ENCODE assay signal across 8 cellular contexts in the genomic region with DNA sequence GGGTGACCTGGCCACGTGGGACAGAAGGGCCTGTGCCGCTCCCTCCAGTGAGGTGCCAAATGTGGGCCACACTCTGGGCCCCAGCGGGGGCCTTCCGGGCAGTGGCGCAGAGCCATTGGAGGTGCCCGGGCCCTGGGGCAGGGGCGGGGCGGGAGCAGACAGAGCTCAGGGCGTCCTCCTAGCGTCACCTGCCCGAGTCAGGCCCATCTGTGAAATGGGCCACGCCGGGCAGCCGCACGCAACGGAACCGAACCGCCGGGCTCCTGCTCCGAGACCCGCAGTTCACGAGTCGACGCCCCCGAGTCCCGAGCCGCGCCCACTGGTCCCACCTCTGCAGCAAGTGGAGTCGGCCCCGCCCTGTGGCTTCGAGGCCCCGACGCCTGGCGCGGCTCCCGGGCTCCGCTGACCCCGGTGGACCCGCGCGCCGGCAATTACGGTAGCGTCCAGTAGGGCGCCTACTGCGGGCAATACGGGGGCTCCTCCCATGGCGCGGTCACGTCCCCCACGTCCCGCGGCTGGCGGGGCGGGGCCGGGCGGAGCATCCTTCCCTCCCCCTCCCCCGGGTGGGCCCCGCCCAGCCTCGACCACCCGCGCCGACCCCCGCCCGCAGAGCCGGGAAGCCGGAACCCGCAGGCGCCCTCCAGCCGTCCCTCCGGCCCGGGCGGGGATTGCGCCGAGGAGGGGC. TPM values are rescaled to one million over a fixed set of nuclear protein-coding genes. Genes with fewer than 3 reads are reported as not detected.
DNase-seq lines count a peak whose midpoint lies in the region; ATAC-seq and TF ChIP-seq lines count a peak whose summit lies in the region.

No MANE protein-coding gene starts in this region.

- H3K4me3 Mint-ChIP-seq in Caco-2 (ENCODE audit: unreplicated experiment) (no peak overlapping the region), type B pancreatic cell (no peak overlapping the region)
- H3K4me3 Mint-ChIP-seq in activated T-helper 1 cell treated with anti-CD3 and anti-CD28 coated beads, Interleukin-12 subunit alpha, Interleukin-12 subunit beta, Interleukin-2, Interleukin-4 antibody, amounts not matched to agents 30 ng/mL and 10 ng/mL and 1 ng/mL, durations not matched to agents 14 hours and 24 hours and 36 hours: peak overlapping the region; percentile 94

- no TSS peak for BruUV-seq in Caco-2 (replicated peaks; lab: Mats Ljungman, UMichigan)

- peaks cover 46% of the 10 kb centered on the region for H3K4me1 ChIP-seq in Caco-2

- peak in 1 of 2 experiments; percentile 14 for TF ChIP-seq CTCF in Caco-2 (IDR thresholded peaks at IDR 0.05; ENCODE audit: insufficient read depth in 1 of 2, low read depth in 1 of 2, low read length in 1 of 2, severe bottlenecking in 1 of 2, unreplicated experiment in 1 of 2)
- no peak for TF ChIP-seq CTCF in NB4 (IDR thresholded peaks at IDR 0.05; ENCODE audit: low read depth, low read length)
- no peak for TF ChIP-seq CTCF in fibroblast of mammary gland (conservative IDR thresholded peaks at IDR 0.05; ENCODE audit: control insufficient read depth, insufficient read depth, low read depth, low read length)
- TF ChIP-seq CTCF in type B pancreatic cell (conservative IDR thresholded peaks at IDR 0.05): peak; percentile 73

- H3K4me3 ChIP-seq in Caco-2 (ENCODE audit: low read depth, low read length): peak overlapping the region; percentile 59
- peak overlapping the region; percentile 88 for H3K4me3 ChIP-seq in NB4 (ENCODE audit: low read depth, low read length)
- peak overlapping the region; percentile 85 for H3K4me3 ChIP-seq in fibroblast of mammary gland (ENCODE audit: control insufficient read depth, low read depth, low read length)

- H3K9me3 ChIP-seq in Caco-2: no peaks in the 10 kb centered on the region

- peak; percentile 31 for ATAC-seq in GM21737 (IDR thresholded peaks at IDR 0.05; ENCODE audit: unreplicated experiment)

- POLR2A ChIA-PET in Caco-2 (lab: Charles Lee): no interaction called here

- H3K27me3 Mint-ChIP-seq in Caco-2 (ENCODE audit: insufficient read depth, unreplicated experiment) (no peaks in the 10 kb centered on the region), type B pancreatic cell (peaks cover 9% of the 10 kb centered on the region)
- H3K27me3 Mint-ChIP-seq in activated T-helper 1 cell treated with anti-CD3 and anti-CD28 coated beads, Interleukin-12 subunit alpha, Interleukin-12 subunit beta, Interleukin-2, Interleukin-4 antibody, amounts not matched to agents 30 ng/mL and 10 ng/mL and 1 ng/mL, durations not matched to agents 14 hours and 24 hours and 36 hours (ENCODE audit: insufficient read depth): no peaks in the 10 kb centered on the region

- H3K4me1 Mint-ChIP-seq in Caco-2 (ENCODE audit: low read depth, unreplicated experiment): no peaks in the 10 kb centered on the region
- H3K4me1 Mint-ChIP-seq in activated T-helper 1 cell treated with anti-CD3 and anti-CD28 coated beads, Interleukin-12 subunit alpha, Interleukin-12 subunit beta, Interleukin-2, Interleukin-4 antibody, amounts not matched to agents 30 ng/mL and 10 ng/mL and 1 ng/mL, durations not matched to agents 14 hours and 24 hours and 36 hours (ENCODE audit: low read depth): peaks cover 6% of the 10 kb centered on the region
- H3K4me1 Mint-ChIP-seq in type B pancreatic cell (ENCODE audit: unreplicated experiment): peaks cover 6% of the 10 kb centered on the region

- DNase-seq in Caco-2: peak in 1 of 2 experiments; percentile 41
- DNase-seq in NB4 (ENCODE audit: low read depth): peak; percentile 89
- peak; percentile 64 for DNase-seq in activated T-helper 1 cell treated with anti-CD3 and anti-CD28 coated beads, Interleukin-12 subunit alpha, Interleukin-12 subunit beta, Interleukin-2, Interleukin-4 antibody, amounts not matched to agents 30 ng/mL and 10 ng/mL and 1 ng/mL, durations not matched to agents 14 hours and 24 hours and 36 hours (ENCODE audit: low spot score)
- peak; percentile 84 for DNase-seq in fibroblast of mammary gland (ENCODE audit: low read depth)
- peak; percentile 88 for DNase-seq in myocyte (ENCODE audit: low read depth)
- DNase-seq in type B pancreatic cell (ENCODE audit: extremely low spot score, unreplicated experiment): no peak
- DNase-seq in NK-92 treated with Interleukin-12 subunit alpha and Interleukin-12 subunit beta, amount 100 ng/mL, for 24 hours (lab: John Stamatoyannopoulos, UW): no peak

- no peak for TF ChIP-seq POLR2A in NB4 (IDR thresholded peaks at IDR 0.05; ENCODE audit: extremely low read depth, insufficient read length)

- H3K36me3 ChIP-seq in Caco-2 (ENCODE audit: control insufficient read depth, insufficient read depth, low read length): no peaks in the 10 kb centered on the region

- H3K9me3 Mint-ChIP-seq in Caco-2 (ENCODE audit: unreplicated experiment) (no peaks in the 10 kb centered on the region), type B pancreatic cell (no peaks in the 10 kb centered on the region)
- H3K9me3 Mint-ChIP-seq in activated T-helper 1 cell treated with anti-CD3 and anti-CD28 coated beads, Interleukin-12 subunit alpha, Interleukin-12 subunit beta, Interleukin-2, Interleukin-4 antibody, amounts not matched to agents 30 ng/mL and 10 ng/mL and 1 ng/mL, durations not matched to agents 14 hours and 24 hours and 36 hours: no peaks in the 10 kb centered on the region

- intact Hi-C loops in Caco-2 (cut with micrococcal nuclease; ENCODE audit: unreplicated experiment): no loop called here
- intact Hi-C loops in activated T-helper 1 cell treated with anti-CD3 and anti-CD28 coated beads, Interleukin-12 subunit alpha, Interleukin-12 subunit beta, Interleukin-2, Interleukin-4 antibody, amounts not matched to agents 30 ng/mL and 10 ng/mL and 1 ng/mL, durations not matched to agents 14 hours and 24 hours and 36 hours (cut with micrococcal nuclease): no loop called here

- H3K27ac Mint-ChIP-seq in Caco-2 (ENCODE audit: unreplicated experiment): no peak overlapping the region
- no peak overlapping the region for H3K27ac Mint-ChIP-seq in activated T-helper 1 cell treated with anti-CD3 and anti-CD28 coated beads, Interleukin-12 subunit alpha, Interleukin-12 subunit beta, Interleukin-2, Interleukin-4 antibody, amounts not matched to agents 30 ng/mL and 10 ng/mL and 1 ng/mL, durations not matched to agents 14 hours and 24 hours and 36 hours
- no peak overlapping the region for H3K27ac Mint-ChIP-seq in type B pancreatic cell

- H3K36me3 Mint-ChIP-seq in Caco-2 (ENCODE audit: insufficient read depth, unreplicated experiment): peaks cover 17% of the 10 kb centered on the region
- H3K36me3 Mint-ChIP-seq in activated T-helper 1 cell treated with anti-CD3 and anti-CD28 coated beads, Interleukin-12 subunit alpha, Interleukin-12 subunit beta, Interleukin-2, Interleukin-4 antibody, amounts not matched to agents 30 ng/mL and 10 ng/mL and 1 ng/mL, durations not matched to agents 14 hours and 24 hours and 36 hours (ENCODE audit: low read depth): peaks cover 2% of the 10 kb centered on the region
- H3K36me3 Mint-ChIP-seq in type B pancreatic cell: no peaks in the 10 kb centered on the region

- CTCF ChIA-PET in Caco-2 (lab: Charles Lee): no interaction called here

- H3K27me3 ChIP-seq in Caco-2 (replicated peaks; ENCODE audit: control insufficient read depth, insufficient read depth, low read length): no peaks in the 10 kb centered on the region

RNA-seq across cellular contexts. Expression of a gene that starts 1.9 kb away (rescaled TPM):
- total RNA-seq in Caco-2 (2022) (13.1 and 13.7 TPM in 2 replicates), myocyte (94.9 and 164 TPM in 2 replicates), type B pancreatic cell (ENCODE audit: low replicate concordance) (27.8 and 29.8 TPM in 2 replicates)
- total RNA-seq in activated T-helper 1 cell treated with anti-CD3 and anti-CD28 coated beads, Interleukin-12 subunit alpha, Interleukin-12 subunit beta, Interleukin-2, Interleukin-4 antibody, amounts not matched to agents 30 ng/mL and 10 ng/mL and 1 ng/mL, durations not matched to agents 14 hours and 24 hours and 36 hours: 111 and 115 TPM in 2 replicates
- 261 TPM for polyA plus RNA-seq in myocyte (2012)

RNA-seq across cellular contexts. Expression of a gene that starts 18.1 kb away (rescaled TPM):
- 31.0 and 32.2 TPM in 2 replicates for total RNA-seq in Caco-2 (2022)
- total RNA-seq in activated T-helper 1 cell treated with anti-CD3 and anti-CD28 coated beads, Interleukin-12 subunit alpha, Interleukin-12 subunit beta, Interleukin-2, Interleukin-4 antibody, amounts not matched to agents 30 ng/mL and 10 ng/mL and 1 ng/mL, durations not matched to agents 14 hours and 24 hours and 36 hours: 59.5 and 60.8 TPM in 2 replicates
- 7.9 and 11.3 TPM in 2 replicates for total RNA-seq in myocyte
- polyA plus RNA-seq in myocyte (2012): 25.5 TPM
- 33.5 and 58.7 TPM in 2 replicates for total RNA-seq in type B pancreatic cell (ENCODE audit: low replicate concordance)

RNA-seq across cellular contexts. Expression of a gene that starts 42.7 kb away (rescaled TPM):
- 196 TPM in 2 replicates for total RNA-seq in Caco-2 (2022)
- total RNA-seq in activated T-helper 1 cell treated with anti-CD3 and anti-CD28 coated beads, Interleukin-12 subunit alpha, Interleukin-12 subunit beta, Interleukin-2, Interleukin-4 antibody, amounts not matched to agents 30 ng/mL and 10 ng/mL and 1 ng/mL, durations not matched to agents 14 hours and 24 hours and 36 hours: 154 and 161 TPM in 2 replicates
- 29.0 and 37.1 TPM in 2 replicates for total RNA-seq in myocyte
- 106 TPM for polyA plus RNA-seq in myocyte (2012)
- total RNA-seq in type B pancreatic cell (ENCODE audit: low replicate concordance): 176 and 184 TPM in 2 replicates

Comparison
In these comparisons a context has a peak if more than half of its experiments do, and no peak if none do; other contexts are left out.
1. DNase-seq: peak in NB4 (single experiment), activated T-helper 1 cell treated with anti-CD3 and anti-CD28 coated beads, Interleukin-12 subunit alpha, Interleukin-12 subunit beta, Interleukin-2, Interleukin-4 antibody, amounts not matched to agents 30 ng/mL and 10 ng/mL and 1 ng/mL, durations not matched to agents 14 hours and 24 hours and 36 hours (single experiment), fibroblast of mammary gland (single experiment) and myocyte (single experiment); none in type B pancreatic cell (single experiment) and NK-92 treated with Interleukin-12 subunit alpha and Interleukin-12 subunit beta, amount 100 ng/mL, for 24 hours (single experiment).
2. Peak in every context shown above with its lines, with median percentiles within 50 percentile points of each other: H3K4me3 ChIP-seq.